In genomic region chr7:143379607-143380263, GRCh38 we compare ENCODE assay signal across 8 cellular contexts. TPM values are rescaled to one million over a fixed set of nuclear protein-coding genes. Genes with fewer than 3 reads are reported as not detected.
A peak's percentile ranks its signal among the peaks of the same experiment; 100 is the strongest.
DNase-seq lines count a peak whose midpoint lies in the region; ATAC-seq and TF ChIP-seq lines count a peak whose summit lies in the region.

No MANE protein-coding gene starts in this region.

- H3K9me3 ChIP-seq in BLaER1: no peaks in the 10 kb centered on the region

- peaks cover 25% of the 10 kb centered on the region; the same call in 1 of the 2 replicates for H4K20me1 ChIP-seq in BLaER1

- H3K27me3 Mint-ChIP-seq in T-cell: no peaks in the 10 kb centered on the region

- H3K27ac ChIP-seq in BLaER1 (no peak overlapping the region), foreskin keratinocyte (peak overlapping the region; percentile 74)

- H3K4me3 ChIP-seq in BLaER1: peak overlapping the region; percentile 93

- ATAC-seq in T-cell (replicated peaks in 1 of 4) (no peak), foreskin keratinocyte (peak; percentile 5), sciatic nerve (peak; percentile 1), HG02623 (IDR thresholded peaks at IDR 0.05; ENCODE audit: unreplicated experiment) (no peak), GM19455 (IDR thresholded peaks at IDR 0.05; ENCODE audit: unreplicated experiment) (no peak)

- H3K36me3 ChIP-seq in BLaER1: no peaks in the 10 kb centered on the region

- intact Hi-C loops in sciatic nerve (cut with DNase I): no loop called here

- H3K9me3 Mint-ChIP-seq in T-cell: no peaks in the 10 kb centered on the region

- POLR2A ChIA-PET in HEK293T (lab: Yijun Ruan, JAX) (interaction anchor here (0.6 to 1.4 kb wide), 13 partner anchors 8 to 92 kb away, joined by 3 to 8 read pairs (median 4); partner anchors contain the start of genes CASP2 and FAM131B), T-cell (lab: Charles Lee) (interaction anchor here in 1 of 2 donors (1.0 kb wide), 1 partner anchor 27 kb away, joined by 4 read pairs; no protein-coding TSS in a partner anchor)

- H3K4me1 ChIP-seq in BLaER1 (peaks cover 66% of the 10 kb centered on the region), foreskin keratinocyte (peaks cover 31% of the 10 kb centered on the region)

- H3K36me3 Mint-ChIP-seq in T-cell: no peaks in the 10 kb centered on the region

- CTCF ChIA-PET in HEK293T (lab: Yijun Ruan, JAX) (interaction anchor here (0.6 to 2.7 kb wide), 20 partner anchors 10 to 583 kb away, joined by 3 to 14 read pairs (median 4); partner anchors contain the start of gene EPHA1), T-cell (lab: Charles Lee) (interaction anchor here (0.5 to 2.7 kb wide), 30 partner anchors 10 to 1062 kb away, joined by 3 to 19 read pairs (median 4); partner anchors contain the start of genes CASP2 (in 1 of the 2) and TCAF1 (in 1 of the 2))

- H3K27me3 ChIP-seq in BLaER1 (no peaks in the 10 kb centered on the region), foreskin keratinocyte (no peaks in the 10 kb centered on the region)

- peak; percentile 50 for DNase-seq in HEK293T (ENCODE audit: extremely low spot score)
- peak in 1 of 34 experiments; percentile 28 for DNase-seq in T-cell
- DNase-seq in foreskin keratinocyte: no peak
- no peak for DNase-seq in sciatic nerve (ENCODE audit: low spot score)
- no peak for DNase-seq in NCI-H526 treated with DMSO at 0.1 percent for 48 hours (lab: John Stamatoyannopoulos, UW)

- H3K4me3 Mint-ChIP-seq in T-cell: peak overlapping the region in 2 of 3 donors; percentile 89 to 92

- H3K4me2 ChIP-seq in BLaER1: peak overlapping the region; percentile 99

- H3K27ac Mint-ChIP-seq in T-cell: peak overlapping the region; percentile 96 to 97

- H3K4me1 Mint-ChIP-seq in T-cell: peaks cover 49 to 50% (median 49%) of the 10 kb centered on the region in 3 donors

- H3K9ac ChIP-seq in BLaER1: peak overlapping the region; percentile 86; the same call in 1 of the 2 replicates

- TF ChIP-seq CTCF in foreskin keratinocyte (conservative IDR thresholded peaks at IDR 0.05): no peak

TF ChIP-seq in HEK293T, 16 proteins besides CTCF, POLR2A, EP300 and RAD21:
- TF ChIP-seq NFRKB (IDR thresholded peaks at IDR 0.05) (no peak), BHLHE40 (IDR thresholded peaks at IDR 0.05; ENCODE audit: borderline replicate concordance) (no peak), FOXK2 (IDR thresholded peaks at IDR 0.05) (no peak), L3MBTL2 (conservative IDR thresholded peaks at IDR 0.05) (peak; percentile 91), SP1 (IDR thresholded peaks at IDR 0.05) (no peak), HDGF (IDR thresholded peaks at IDR 0.05; ENCODE audit: borderline replicate concordance) (no peak), LEF1 (IDR thresholded peaks at IDR 0.05; ENCODE audit: borderline replicate concordance) (no peak), ZNF384 (IDR thresholded peaks at IDR 0.05) (peak; percentile 94), SUZ12 (IDR thresholded peaks at IDR 0.05) (no peak)
- TF ChIP-seq, protein P1, sequence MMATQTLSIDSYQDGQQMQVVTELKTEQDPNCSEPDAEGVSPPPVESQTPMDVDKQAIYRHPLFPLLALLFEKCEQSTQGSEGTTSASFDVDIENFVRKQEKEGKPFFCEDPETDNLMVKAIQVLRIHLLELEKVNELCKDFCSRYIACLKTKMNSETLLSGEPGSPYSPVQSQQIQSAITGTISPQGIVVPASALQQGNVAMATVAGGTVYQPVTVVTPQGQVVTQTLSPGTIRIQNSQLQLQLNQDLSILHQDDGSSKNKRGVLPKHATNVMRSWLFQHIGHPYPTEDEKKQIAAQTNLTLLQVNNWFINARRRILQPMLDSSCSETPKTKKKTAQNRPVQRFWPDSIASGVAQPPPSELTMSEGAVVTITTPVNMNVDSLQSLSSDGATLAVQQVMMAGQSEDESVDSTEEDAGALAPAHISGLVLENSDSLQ (IDR thresholded peaks at IDR 0.05): no peak

RNA-seq across cellular contexts. Expression of gene ZYX, which starts 1.4 kb away (rescaled TPM):
- total RNA-seq in T-cell: 100 to 1,000 TPM; 107 to 186 (median 159) TPM
- total RNA-seq in foreskin keratinocyte: 126 and 140 TPM in 2 replicates
- 252 and 253 TPM in 2 replicates for polyA plus RNA-seq in foreskin keratinocyte
- total RNA-seq in sciatic nerve: 178 TPM

RNA-seq across cellular contexts. Expression of gene FAM131B, which starts 17.2 kb away (rescaled TPM):
- 1 to 10 TPM in 3 of 5 donors, under 1 TPM in 2; 0.08 to 3.6 (median 2.1) TPM for total RNA-seq in T-cell
- 0.18 and 0.20 TPM in 2 replicates for total RNA-seq in foreskin keratinocyte
- 0.07 and 0.11 TPM in 2 replicates for polyA plus RNA-seq in foreskin keratinocyte
- total RNA-seq in sciatic nerve: 2.6 TPM

RNA-seq across cellular contexts. Expression of gene EPHA1, which starts 28.9 kb away (rescaled TPM):
- 10 to 100 TPM; 23.8 to 49.8 (median 43.5) TPM for total RNA-seq in T-cell
- total RNA-seq in foreskin keratinocyte: 35.0 and 38.9 TPM in 2 replicates
- polyA plus RNA-seq in foreskin keratinocyte: 20.1 and 22.3 TPM in 2 replicates
- total RNA-seq in sciatic nerve: 0.22 TPM

Comparison
In these comparisons a context has a peak if more than half of its experiments do, and no peak if none do; other contexts are left out.
1. ATAC-seq: peak in foreskin keratinocyte (single experiment) and sciatic nerve (single experiment); none in T-cell (0 of 4), HG02623 (single experiment) and GM19455 (single experiment).
2. RNA of gene EPHA1, which starts 28.9 kb away (total RNA-seq): 23.8 to 49.8 TPM in T-cell and 35.0 to 38.9 TPM in foreskin keratinocyte; 0.22 TPM in sciatic nerve (single experiment); every median in the first group is over 10 times any median in the second.